Comparison of ENCODE assay signal across 25 cellular contexts in the genomic region with DNA sequence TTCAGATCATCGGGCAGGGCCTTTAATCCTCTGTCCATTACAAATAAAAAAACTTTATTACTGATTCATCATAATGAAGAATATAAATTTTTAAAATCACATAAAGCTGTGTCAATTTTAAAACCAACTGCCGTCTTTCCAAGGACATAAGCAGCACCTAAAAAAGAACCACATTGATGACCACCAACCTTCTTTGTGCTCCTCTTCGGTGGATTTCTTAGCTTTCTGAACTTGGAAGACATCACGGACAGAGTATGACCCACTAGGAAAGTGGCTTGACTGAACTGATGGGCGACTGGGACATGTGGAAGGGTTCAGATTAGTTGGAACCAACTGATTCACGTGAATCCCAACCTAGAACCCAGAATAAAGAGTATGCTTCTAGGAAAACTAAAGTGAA.
"Had no signal": no experiment of that assay in that cellular context is flagged by ENCODE, and none has a peak within 500 bp of the region (broad histone marks: within the 10 kb centered on the region; RNA-seq: fewer than 3 reads in every experiment).

No MANE protein-coding gene starts in this region.

- ATAC-seq: activated naive CD4-positive, alpha-beta T cell treated with anti-CD3 and anti-CD28 coated beads, Interleukin-2, amount 50 U/mL, for 72 hours had no signal

- H3K9me3 ChIP-seq: adrenal gland, breast epithelium, Peyer's patch, SJSA1 had no signal

- H3K4me1 Mint-ChIP-seq: activated B cell treated with CpG ODN at 0.5 μM for 24 hours had no signal

- H3K4me3 ChIP-seq: adrenal gland, breast epithelium, Peyer's patch, SJSA1 had no signal

- H3K4me1 ChIP-seq: breast epithelium, Peyer's patch, SJSA1 had no signal

- H3K4me3 Mint-ChIP-seq: activated B cell treated with CpG ODN at 0.5 μM for 24 hours; activated CD4-positive, alpha-beta T cell treated with anti-CD3 and anti-CD28 coated beads, Interleukin-2, amount 10 ng/mL, durations not matched to agents 24 days and 14 days; T-helper 1 cell treated with Interleukin-12 subunit alpha and Interleukin-12 subunit beta and Interleukin-4 antibody, amounts not matched to agents 30 μg/mL and 1 μg/mL, for 36 hours had no signal

- H3K27me3 ChIP-seq: adrenal gland, breast epithelium, Peyer's patch, SJSA1 had no signal

- H3K27ac ChIP-seq: adrenal gland, breast epithelium, Peyer's patch, RWPE1, SJSA1 had no signal

- H3K27ac Mint-ChIP-seq: activated B cell treated with CpG ODN at 0.5 μM for 24 hours; activated CD4-positive, alpha-beta T cell treated with anti-CD3 and anti-CD28 coated beads, Interleukin-2, amount 10 ng/mL, durations not matched to agents 24 days and 14 days; activated naive CD4-positive, alpha-beta T cell treated with anti-CD3 and anti-CD28 coated beads, Interleukin-2, amount 50 U/mL, for 72 hours; T-helper 1 cell treated with Interleukin-12 subunit alpha and Interleukin-12 subunit beta and Interleukin-4 antibody, amounts not matched to agents 30 μg/mL and 1 μg/mL, for 36 hours had no signal

- H3K27me3 Mint-ChIP-seq: activated B cell treated with CpG ODN at 0.5 μM for 24 hours; activated CD4-positive, alpha-beta T cell treated with anti-CD3 and anti-CD28 coated beads, Interleukin-2, amount 10 ng/mL, durations not matched to agents 24 days and 14 days had no signal

- H3K9me3 Mint-ChIP-seq: activated B cell treated with CpG ODN at 0.5 μM for 24 hours; activated CD4-positive, alpha-beta T cell treated with anti-CD3 and anti-CD28 coated beads, Interleukin-2, amount 10 ng/mL, durations not matched to agents 24 days and 14 days; activated naive CD4-positive, alpha-beta T cell treated with anti-CD3 and anti-CD28 coated beads, Interleukin-2, amount 50 U/mL, for 72 hours; T-helper 1 cell treated with Interleukin-12 subunit alpha and Interleukin-12 subunit beta and Interleukin-4 antibody, amounts not matched to agents 30 μg/mL and 1 μg/mL, for 36 hours had no signal

- DNase-seq: activated B cell treated with CpG ODN at 0.5 μM for 24 hours; activated CD4-positive, alpha-beta T cell treated with anti-CD3 and anti-CD28 coated beads for 1 hour; activated CD4-positive, alpha-beta T cell treated with anti-CD3 and anti-CD28 coated beads, Interleukin-2, amount 10 ng/mL, durations not matched to agents 24 days and 14 days; activated CD4-positive, alpha-beta T cell treated with anti-CD3 and anti-CD28 coated beads, Interleukin-2, amount 50 U/mL, for 48 hours; activated effector memory CD4-positive, alpha-beta T cell treated with anti-CD3 and anti-CD28 coated beads, Interleukin-2, amount 50 U/mL, for 16 hours; activated naive CD4-positive, alpha-beta T cell treated with Interleukin-2 at 50 U/mL for 16 hours; activated T-cell treated with anti-CD3 and anti-CD28 coated beads for 4 hours; adrenal gland; anterior cingulate cortex; central memory CD4-positive, alpha-beta T cell; Kasumi-1; KBM-7; NCI-H1105 treated with DMSO at 0.1 percent for 48 hours; NCI-H1436 treated with DMSO at 0.1 percent for 48 hours; NCI-H187; NCI-H2081; NCI-H510A treated with DMSO at 0.1 percent for 48 hours; Peyer's patch; SHP77; T-helper 9 cell had no signal
